9 cellular contexts compared by ENCODE assay signal in the genomic region with DNA sequence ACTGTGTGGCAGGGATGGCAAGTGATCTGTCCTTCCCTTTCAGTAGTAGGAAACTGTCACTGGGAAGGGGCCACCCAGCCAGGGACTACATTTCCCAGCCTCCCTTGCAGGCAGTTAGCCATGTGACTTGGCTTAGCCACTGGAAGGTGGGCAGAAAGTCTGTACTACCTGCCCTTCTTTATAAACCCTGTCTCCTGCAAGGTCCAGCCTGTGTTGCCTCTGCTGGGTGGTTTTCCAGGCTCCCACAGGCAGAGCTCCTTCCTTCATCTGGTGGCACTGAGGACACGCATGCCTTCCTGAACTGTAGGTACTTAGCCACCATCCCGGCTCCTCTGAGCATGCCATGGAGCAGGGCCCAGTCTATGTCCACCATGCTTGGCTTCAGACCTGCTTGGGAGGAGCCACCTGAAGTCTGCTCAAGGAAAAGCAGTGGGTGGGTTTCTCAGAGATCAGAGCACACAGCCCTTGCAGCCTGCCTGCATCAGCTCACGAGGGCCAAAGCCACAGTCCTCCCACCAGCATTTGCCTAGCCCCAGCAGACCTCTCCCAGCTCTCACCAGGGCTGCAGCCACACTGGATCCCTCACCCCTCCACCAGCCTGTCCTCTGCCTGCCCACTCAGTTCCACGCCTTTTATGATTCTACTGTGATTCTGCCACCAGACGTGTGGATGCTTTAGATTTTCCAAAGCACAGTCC. TPM values are rescaled to one million over a fixed set of nuclear protein-coding genes. Genes with fewer than 3 reads are reported as not detected.
DNase-seq lines count a peak whose midpoint lies in the region; ATAC-seq, FAIRE-seq and TF ChIP-seq lines count a peak whose summit lies in the region.
"Had no signal": no experiment of that assay in that cellular context is flagged by ENCODE, and none has a peak within 500 bp of the region (broad histone marks: within the 10 kb centered on the region; RNA-seq: fewer than 3 reads in every experiment).

No MANE protein-coding gene starts in this region.

- peak; percentile 38 for FAIRE-seq in GM12892 (lab: Jason Lieb, UNC)

- H3K27ac Mint-ChIP-seq in activated T-helper 2 cell treated with anti-CD3 and anti-CD28 coated beads, Interferon-gamma antibody, Interleukin-2, Interleukin-4, amounts not matched to agents 10 μg/mL and 5 μg/mL and 100 μg/mL, durations not matched to agents 14 hours and 24 hours and 36 hours = no peak overlapping the region
- H3K27ac Mint-ChIP-seq in Calu3 (ENCODE audit: unreplicated experiment) = no peak overlapping the region

- DNase-seq in GM12892 (ENCODE audit: insufficient read length) (no peak), NCI-H526 (lab: John Stamatoyannopoulos, UW) (peak; percentile 2 to 33), islet precursor cell (peak; percentile 57), substantia nigra (lab: John Stamatoyannopoulos, UW) (no peak), Calu3 (no peak)
- no peak for DNase-seq in activated T-helper 2 cell treated with anti-CD3 and anti-CD28 coated beads, Interferon-gamma antibody, Interleukin-2, Interleukin-4, amounts not matched to agents 10 μg/mL and 5 μg/mL and 100 μg/mL, durations not matched to agents 14 hours and 24 hours and 36 hours (ENCODE audit: low spot score)
- no peak for DNase-seq in activated T-cell treated with anti-CD3 and anti-CD28 coated beads, Interleukin-2, amount 50 U/mL, for 48 hours
- DNase-seq: T-helper 1 cell had no signal

- TF ChIP-seq CTCF in Calu3 (IDR thresholded peaks at IDR 0.05; ENCODE audit: unreplicated experiment) = no peak

- H3K27ac ChIP-seq in substantia nigra (ENCODE audit: low read depth, low read length, poor library complexity, severe bottlenecking) = no peak overlapping the region

- CTCF ChIA-PET in Calu3 (lab: Charles Lee) = no interaction called here

- ATAC-seq in GM19455 (IDR thresholded peaks at IDR 0.05; ENCODE audit: unreplicated experiment) = peak; percentile 70

- no peaks in the 10 kb centered on the region for H3K4me1 Mint-ChIP-seq in activated T-helper 2 cell treated with anti-CD3 and anti-CD28 coated beads, Interferon-gamma antibody, Interleukin-2, Interleukin-4, amounts not matched to agents 10 μg/mL and 5 μg/mL and 100 μg/mL, durations not matched to agents 14 hours and 24 hours and 36 hours (ENCODE audit: low read depth)
- no peaks in the 10 kb centered on the region for H3K4me1 Mint-ChIP-seq in Calu3 (ENCODE audit: low read depth, unreplicated experiment)

- H3K9me3 Mint-ChIP-seq in activated T-helper 2 cell treated with anti-CD3 and anti-CD28 coated beads, Interferon-gamma antibody, Interleukin-2, Interleukin-4, amounts not matched to agents 10 μg/mL and 5 μg/mL and 100 μg/mL, durations not matched to agents 14 hours and 24 hours and 36 hours = no peaks in the 10 kb centered on the region
- no peaks in the 10 kb centered on the region for H3K9me3 Mint-ChIP-seq in Calu3 (ENCODE audit: low read depth, unreplicated experiment)

- H3K27me3 Mint-ChIP-seq in activated T-helper 2 cell treated with anti-CD3 and anti-CD28 coated beads, Interferon-gamma antibody, Interleukin-2, Interleukin-4, amounts not matched to agents 10 μg/mL and 5 μg/mL and 100 μg/mL, durations not matched to agents 14 hours and 24 hours and 36 hours (ENCODE audit: low read depth) = no peaks in the 10 kb centered on the region
- H3K27me3 Mint-ChIP-seq in Calu3 (ENCODE audit: unreplicated experiment) = no peaks in the 10 kb centered on the region

- intact Hi-C loops in activated T-helper 2 cell treated with anti-CD3 and anti-CD28 coated beads, Interferon-gamma antibody, Interleukin-2, Interleukin-4, amounts not matched to agents 10 μg/mL and 5 μg/mL and 100 μg/mL, durations not matched to agents 14 hours and 24 hours and 36 hours (cut with micrococcal nuclease) = no loop called here
- intact Hi-C loops in Calu3 (cut with micrococcal nuclease; ENCODE audit: unreplicated experiment) = no loop called here

- no peak for TF ChIP-seq POLR2A in GM12892 (IDR thresholded peaks at IDR 0.05; ENCODE audit: low read depth, low read length)

- BruUV-seq in Calu3 (replicated peaks; lab: Mats Ljungman, UMichigan) = no TSS peak

- no peak overlapping the region for H3K4me3 Mint-ChIP-seq in activated T-helper 2 cell treated with anti-CD3 and anti-CD28 coated beads, Interferon-gamma antibody, Interleukin-2, Interleukin-4, amounts not matched to agents 10 μg/mL and 5 μg/mL and 100 μg/mL, durations not matched to agents 14 hours and 24 hours and 36 hours (ENCODE audit: low read depth)
- no peak overlapping the region for H3K4me3 Mint-ChIP-seq in Calu3 (ENCODE audit: low read depth, unreplicated experiment)

- no peaks in the 10 kb centered on the region for H3K36me3 Mint-ChIP-seq in activated T-helper 2 cell treated with anti-CD3 and anti-CD28 coated beads, Interferon-gamma antibody, Interleukin-2, Interleukin-4, amounts not matched to agents 10 μg/mL and 5 μg/mL and 100 μg/mL, durations not matched to agents 14 hours and 24 hours and 36 hours (ENCODE audit: low read depth)
- H3K36me3 Mint-ChIP-seq in Calu3 (ENCODE audit: insufficient read depth, unreplicated experiment) = no peaks in the 10 kb centered on the region

RNA-seq across cellular contexts. Expression of gene SLC25A51, which starts 16.7 kb away (rescaled TPM):
- 10.7 TPM for polyA plus RNA-seq in GM12892 (2012; ENCODE audit: missing spikeins)
- total RNA-seq in activated T-helper 2 cell treated with anti-CD3 and anti-CD28 coated beads, Interferon-gamma antibody, Interleukin-2, Interleukin-4, amounts not matched to agents 10 μg/mL and 5 μg/mL and 100 μg/mL, durations not matched to agents 14 hours and 24 hours and 36 hours = 29.7 and 31.4 TPM in 2 replicates
- total RNA-seq in Calu3 (2022) = 9.3 and 10.3 TPM in 2 replicates

Comparison
In these comparisons a context has a peak if more than half of its experiments do, and no peak if none do; other contexts are left out.
1. DNase-seq: peak in NCI-H526 (2 of 2) and islet precursor cell (single experiment); none in GM12892 (single experiment), activated T-helper 2 cell treated with anti-CD3 and anti-CD28 coated beads, Interferon-gamma antibody, Interleukin-2, Interleukin-4, amounts not matched to agents 10 μg/mL and 5 μg/mL and 100 μg/mL, durations not matched to agents 14 hours and 24 hours and 36 hours (single experiment), substantia nigra (0 of 49), Calu3 (single experiment) and activated T-cell treated with anti-CD3 and anti-CD28 coated beads, Interleukin-2, amount 50 U/mL, for 48 hours (0 of 2).